24 cellular contexts compared by ENCODE assay signal in genomic region chr10:83427101-83427500, GRCh38.
"Had no signal": no experiment of that assay in that cellular context is flagged by ENCODE, and none has a peak within 500 bp of the region (broad histone marks: within the 10 kb centered on the region; RNA-seq: fewer than 3 reads in every experiment).

No MANE protein-coding gene starts in this region.

- H3K36me3 Mint-ChIP-seq: IgD-negative memory B cell, T-cell had no signal

- H3K4me1 Mint-ChIP-seq: IgD-negative memory B cell, T-cell had no signal

- H3K4me2 ChIP-seq: KMS-11 had no signal

- H3K27ac Mint-ChIP-seq: IgD-negative memory B cell, T-cell had no signal

- H3K9ac ChIP-seq: KMS-11 had no signal

- DNase-seq: Kasumi-1, MV-4-11, NCI-H1048, NCI-H1105 treated with DMSO at 0.1 percent for 48 hours, NCI-H1417 treated with DMSO at 0.1 percent for 48 hours, NCI-H146, NCI-H1694 treated with DMSO at 0.1 percent for 48 hours, NCI-H1930, NCI-H2081, NCI-H2107, NCI-H2227 treated with DMSO at 0.1 percent for 48 hours, NCI-H524, NCI-H526 treated with DMSO at 0.1 percent for 48 hours, NCI-H774, PC-3, SHP77, SW 1271, T-cell had no signal

- H3K27ac ChIP-seq: HL-60, KMS-11, RWPE1 had no signal

- H3K4me3 Mint-ChIP-seq: IgD-negative memory B cell, T-cell had no signal

- H3K27me3 Mint-ChIP-seq: IgD-negative memory B cell, T-cell had no signal

- ATAC-seq: K562, Panc1, PC-3, T-cell had no signal

- H3K4me3 ChIP-seq: K562 had no signal
